ENCODE assay signal across 1 cellular context in genomic region chr13:93226623-93227279, GRCh38.
TF ChIP-seq lines count a peak whose summit lies in the region.

Gene GPC6, plus strand, starts transcription at chr13:93226807.

TF ChIP-seq in HEK293, 187 proteins besides CTCF, POLR2A, EP300 and RAD21 (continued from another document and continues in another):
- TF ChIP-seq ZSCAN5A (tag by site-specific recombination; IDR thresholded peaks at IDR 0.05) (peak; percentile 81; the same call in 1 of the 2 replicates), ZNF121 (tag by site-specific recombination; IDR thresholded peaks at IDR 0.05) (no peak), ZNF488 (tag by site-specific recombination; IDR thresholded peaks at IDR 0.05) (no peak), ZNF366 (tag by site-specific recombination; conservative IDR thresholded peaks at IDR 0.05) (peak; percentile 99), ZNF148 (tag by site-specific recombination; IDR thresholded peaks at IDR 0.05; ENCODE audit: borderline replicate concordance) (no peak), BCL11B (tag by site-specific recombination; IDR thresholded peaks at IDR 0.05; ENCODE audit: low read depth) (no peak), ZNF433 (tag by site-specific recombination; IDR thresholded peaks at IDR 0.05; ENCODE audit: low read depth) (no peak), ZNF223 (tag by site-specific recombination; IDR thresholded peaks at IDR 0.05) (no peak), SALL2 (tag by site-specific recombination; IDR thresholded peaks at IDR 0.05; ENCODE audit: borderline replicate concordance) (no peak), PRDM4 (tag by site-specific recombination; IDR thresholded peaks at IDR 0.05) (peak; percentile 94), HOXC10 (CRISPR knock-in tag; IDR thresholded peaks at IDR 0.05) (no peak), ZNF768 (tag by site-specific recombination; IDR thresholded peaks at IDR 0.05) (no peak), ZNF776 (tag by site-specific recombination; IDR thresholded peaks at IDR 0.05; ENCODE audit: borderline replicate concordance) (no peak), ZNF561 (tag by site-specific recombination; IDR thresholded peaks at IDR 0.05; ENCODE audit: borderline replicate concordance) (peak; percentile 91; the same call in 1 of the 2 replicates), ZNF37A (tag by site-specific recombination; IDR thresholded peaks at IDR 0.05) (no peak), ZNF580 (tag by site-specific recombination; IDR thresholded peaks at IDR 0.05) (peak; percentile 70; the same call in 1 of the 2 replicates), YY2 (tag by site-specific recombination; IDR thresholded peaks at IDR 0.05) (no peak), ZNF16 (tag by site-specific recombination; IDR thresholded peaks at IDR 0.05; ENCODE audit: low read depth) (peak; percentile 54; the same call in 1 of the 2 replicates), ZNF202 (tag by site-specific recombination; IDR thresholded peaks at IDR 0.05; ENCODE audit: borderline replicate concordance) (no peak), ZNF140 (tag by site-specific recombination; IDR thresholded peaks at IDR 0.05) (no peak), ZNF426 (tag by site-specific recombination; IDR thresholded peaks at IDR 0.05) (no peak), SCRT2 (tag by site-specific recombination; IDR thresholded peaks at IDR 0.05) (peak; percentile 99), EGR2 (tag by site-specific recombination; IDR thresholded peaks at IDR 0.05; ENCODE audit: low read depth) (no peak), SP7 (tag by site-specific recombination; IDR thresholded peaks at IDR 0.05) (peak; percentile 73), ZNF692 (tag by site-specific recombination; IDR thresholded peaks at IDR 0.05) (peak; percentile 25; the same call in 1 of the 2 replicates), RBAK (tag by site-specific recombination; IDR thresholded peaks at IDR 0.05) (no peak), OSR2 (tag by site-specific recombination; IDR thresholded peaks at IDR 0.05) (no peak; the same call in 1 of the 2 replicates), ZSCAN23 (tag by site-specific recombination; IDR thresholded peaks at IDR 0.05) (0 out of 2 replicates have a peak, but pooled peaks have one; percentile 20), ZNF837 (tag by site-specific recombination; IDR thresholded peaks at IDR 0.05) (no peak), PRDM2 (tag by site-specific recombination; IDR thresholded peaks at IDR 0.05; ENCODE audit: borderline replicate concordance) (no peak)
- TF ChIP-seq, protein P1, sequence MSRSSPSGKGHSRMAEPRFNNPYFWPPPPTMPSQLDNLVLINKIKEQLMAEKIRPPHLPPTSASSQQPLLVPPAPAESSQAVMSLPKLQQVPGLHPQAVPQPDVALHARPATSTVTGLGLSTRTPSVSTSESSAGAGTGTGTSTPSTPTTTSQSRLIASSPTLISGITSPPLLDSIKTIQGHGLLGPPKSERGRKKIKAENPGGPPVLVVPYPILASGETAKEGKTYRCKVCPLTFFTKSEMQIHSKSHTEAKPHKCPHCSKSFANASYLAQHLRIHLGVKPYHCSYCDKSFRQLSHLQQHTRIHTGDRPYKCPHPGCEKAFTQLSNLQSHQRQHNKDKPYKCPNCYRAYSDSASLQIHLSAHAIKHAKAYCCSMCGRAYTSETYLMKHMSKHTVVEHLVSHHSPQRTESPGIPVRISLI (tag by site-specific recombination; IDR thresholded peaks at IDR 0.05), result peak; percentile 95
- TF ChIP-seq, protein P2, sequence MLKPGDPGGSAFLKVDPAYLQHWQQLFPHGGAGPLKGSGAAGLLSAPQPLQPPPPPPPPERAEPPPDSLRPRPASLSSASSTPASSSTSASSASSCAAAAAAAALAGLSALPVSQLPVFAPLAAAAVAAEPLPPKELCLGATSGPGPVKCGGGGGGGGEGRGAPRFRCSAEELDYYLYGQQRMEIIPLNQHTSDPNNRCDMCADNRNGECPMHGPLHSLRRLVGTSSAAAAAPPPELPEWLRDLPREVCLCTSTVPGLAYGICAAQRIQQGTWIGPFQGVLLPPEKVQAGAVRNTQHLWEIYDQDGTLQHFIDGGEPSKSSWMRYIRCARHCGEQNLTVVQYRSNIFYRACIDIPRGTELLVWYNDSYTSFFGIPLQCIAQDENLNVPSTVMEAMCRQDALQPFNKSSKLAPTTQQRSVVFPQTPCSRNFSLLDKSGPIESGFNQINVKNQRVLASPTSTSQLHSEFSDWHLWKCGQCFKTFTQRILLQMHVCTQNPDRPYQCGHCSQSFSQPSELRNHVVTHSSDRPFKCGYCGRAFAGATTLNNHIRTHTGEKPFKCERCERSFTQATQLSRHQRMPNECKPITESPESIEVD (tag by site-specific recombination; IDR thresholded peaks at IDR 0.05), result peak; percentile 15; the same call in 1 of the 2 replicates
- TF ChIP-seq, protein P3, sequence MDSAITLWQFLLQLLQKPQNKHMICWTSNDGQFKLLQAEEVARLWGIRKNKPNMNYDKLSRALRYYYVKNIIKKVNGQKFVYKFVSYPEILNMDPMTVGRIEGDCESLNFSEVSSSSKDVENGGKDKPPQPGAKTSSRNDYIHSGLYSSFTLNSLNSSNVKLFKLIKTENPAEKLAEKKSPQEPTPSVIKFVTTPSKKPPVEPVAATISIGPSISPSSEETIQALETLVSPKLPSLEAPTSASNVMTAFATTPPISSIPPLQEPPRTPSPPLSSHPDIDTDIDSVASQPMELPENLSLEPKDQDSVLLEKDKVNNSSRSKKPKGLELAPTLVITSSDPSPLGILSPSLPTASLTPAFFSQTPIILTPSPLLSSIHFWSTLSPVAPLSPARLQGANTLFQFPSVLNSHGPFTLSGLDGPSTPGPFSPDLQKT (IDR thresholded peaks at IDR 0.05; ENCODE audit: borderline replicate concordance, low read depth, low read length), result no peak
- TF ChIP-seq, protein P4, sequence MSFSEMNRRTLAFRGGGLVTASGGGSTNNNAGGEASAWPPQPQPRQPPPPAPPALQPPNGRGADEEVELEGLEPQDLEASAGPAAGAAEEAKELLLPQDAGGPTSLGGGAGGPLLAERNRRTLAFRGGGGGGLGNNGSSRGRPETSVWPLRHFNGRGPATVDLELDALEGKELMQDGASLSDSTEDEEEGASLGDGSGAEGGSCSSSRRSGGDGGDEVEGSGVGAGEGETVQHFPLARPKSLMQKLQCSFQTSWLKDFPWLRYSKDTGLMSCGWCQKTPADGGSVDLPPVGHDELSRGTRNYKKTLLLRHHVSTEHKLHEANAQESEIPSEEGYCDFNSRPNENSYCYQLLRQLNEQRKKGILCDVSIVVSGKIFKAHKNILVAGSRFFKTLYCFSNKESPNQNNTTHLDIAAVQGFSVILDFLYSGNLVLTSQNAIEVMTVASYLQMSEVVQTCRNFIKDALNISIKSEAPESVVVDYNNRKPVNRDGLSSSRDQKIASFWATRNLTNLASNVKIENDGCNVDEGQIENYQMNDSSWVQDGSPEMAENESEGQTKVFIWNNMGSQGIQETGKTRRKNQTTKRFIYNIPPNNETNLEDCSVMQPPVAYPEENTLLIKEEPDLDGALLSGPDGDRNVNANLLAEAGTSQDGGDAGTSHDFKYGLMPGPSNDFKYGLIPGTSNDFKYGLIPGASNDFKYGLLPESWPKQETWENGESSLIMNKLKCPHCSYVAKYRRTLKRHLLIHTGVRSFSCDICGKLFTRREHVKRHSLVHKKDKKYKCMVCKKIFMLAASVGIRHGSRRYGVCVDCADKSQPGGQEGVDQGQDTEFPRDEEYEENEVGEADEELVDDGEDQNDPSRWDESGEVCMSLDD (tag by site-specific recombination; IDR thresholded peaks at IDR 0.05), result peak; percentile 41; the same call in 1 of the 2 replicates
